In genomic region chr22:49052023-49052538, GRCh38 we compare ENCODE assay signal across 10 cellular contexts.
DNase-seq lines count a peak whose midpoint lies in the region; ATAC-seq and TF ChIP-seq lines count a peak whose summit lies in the region.
"Had no signal": no experiment of that assay in that cellular context is flagged by ENCODE, and none has a peak within 500 bp of the region (broad histone marks: within the 10 kb centered on the region; RNA-seq: fewer than 3 reads in every experiment).

No MANE protein-coding gene starts in this region.

- H3K9me3 ChIP-seq in adipocyte (ENCODE audit: control insufficient read depth, low read length) = no peaks in the 10 kb centered on the region
- no peaks in the 10 kb centered on the region for H3K9me3 ChIP-seq in mucosa of descending colon
- H3K9me3 ChIP-seq in PC-9 (ENCODE audit: insufficient read depth, low read depth) = no peaks in the 10 kb centered on the region

- no peak overlapping the region for H2AFZ ChIP-seq in PC-9

- H3K27ac Mint-ChIP-seq in stimulated activated naive CD8-positive, alpha-beta T cell treated with anti-CD3 and anti-CD28 coated beads, Interleukin-15, amount 100 ng/mL, for 72 hours = peak overlapping the region; percentile 89 to 91

- CTCF ChIA-PET in PC-9 (lab: Charles Lee) = no interaction called here

- H3K36me3 ChIP-seq in adipocyte (ENCODE audit: control insufficient read depth, insufficient read depth, low read length, severe bottlenecking) = no peaks in the 10 kb centered on the region
- H3K36me3 ChIP-seq in mucosa of descending colon (ENCODE audit: low read depth) = no peaks in the 10 kb centered on the region
- H3K36me3 ChIP-seq in PC-9 (ENCODE audit: low read depth) = no peaks in the 10 kb centered on the region

- no peaks in the 10 kb centered on the region for H3K27me3 Mint-ChIP-seq in stimulated activated naive CD8-positive, alpha-beta T cell treated with anti-CD3 and anti-CD28 coated beads, Interleukin-15, amount 100 ng/mL, for 72 hours

- TF ChIP-seq CTCF in mucosa of descending colon (IDR thresholded peaks at IDR 0.05) (no peak), PC-9 (conservative IDR thresholded peaks at IDR 0.05) (no peak)

- intact Hi-C loops in mucosa of descending colon (cut with DNase I, micrococcal nuclease) = no loop called here
- intact Hi-C loops in PC-9 (cut with micrococcal nuclease; ENCODE audit: unreplicated experiment) = no loop called here

- H3F3A ChIP-seq in PC-9 (ENCODE audit: insufficient read depth, low read depth) = no peaks in the 10 kb centered on the region

- peaks cover 3% of the 10 kb centered on the region for H3K27me3 ChIP-seq in adipocyte (replicated peaks; ENCODE audit: control insufficient read depth, insufficient read depth, low read length)
- H3K27me3 ChIP-seq in PC-9 (ENCODE audit: insufficient read depth, low read depth) = peaks cover 95% of the 10 kb centered on the region

- H3K4me1 ChIP-seq in adipocyte (ENCODE audit: control insufficient read depth, insufficient read depth, low read length) (no peaks in the 10 kb centered on the region), mucosa of descending colon (ENCODE audit: low read depth) (no peaks in the 10 kb centered on the region), PC-9 (replicated peaks; ENCODE audit: insufficient read depth) (no peaks in the 10 kb centered on the region)

- H3K4me3 ChIP-seq in adipocyte (ENCODE audit: low read length) (peak overlapping the region; percentile 76), mucosa of descending colon (peak overlapping the region; percentile 9), PC-9 (no peak overlapping the region)

- peak overlapping the region; percentile 76 to 92 for H3K4me3 Mint-ChIP-seq in stimulated activated naive CD8-positive, alpha-beta T cell treated with anti-CD3 and anti-CD28 coated beads, Interleukin-15, amount 100 ng/mL, for 72 hours

- H3K9ac ChIP-seq in adipocyte (ENCODE audit: low read length) = peak overlapping the region; percentile 57

- no peaks in the 10 kb centered on the region for H3K9me2 ChIP-seq in PC-9 (ENCODE audit: insufficient read depth)

- H3K4me2 ChIP-seq in PC-9 = no peak overlapping the region

- peak; percentile 42 for ATAC-seq in mucosa of descending colon
- peak; percentile 83 for ATAC-seq in stimulated activated naive CD8-positive, alpha-beta T cell treated with anti-CD3 and anti-CD28 coated beads, Interleukin-15, amount 100 ng/mL, for 72 hours
- ATAC-seq: SK-N-SH treated with all-trans-retinoic acid at 6 μM for 48 hours had no signal

- POLR2A ChIA-PET in PC-9 (lab: Charles Lee; ENCODE audit: unreplicated experiment) = no interaction called here

- DNase-seq in NCI-H774 (lab: John Stamatoyannopoulos, UW) (peak; percentile 11), adipocyte (ENCODE audit: low read depth) (no peak), mucosa of descending colon (peak in 2 of 3 donors; percentile 23 to 51), AML-193 (lab: John Stamatoyannopoulos, UW) (no peak), AG20443 (ENCODE audit: low spot score) (no peak), pons (ENCODE audit: low spot score) (no peak), PC-9 (no peak)
- DNase-seq in stimulated activated naive CD8-positive, alpha-beta T cell treated with anti-CD3 and anti-CD28 coated beads, Interleukin-15, amount 100 ng/mL, for 72 hours = peak; percentile 37 to 62
- DNase-seq: hippocampal formation had no signal

- BruUV-seq in PC-9 (replicated peaks; lab: Mats Ljungman, UMichigan) = no TSS peak

- H3K4me1 Mint-ChIP-seq in stimulated activated naive CD8-positive, alpha-beta T cell treated with anti-CD3 and anti-CD28 coated beads, Interleukin-15, amount 100 ng/mL, for 72 hours = peaks cover 12% of the 10 kb centered on the region

- H3K9me3 Mint-ChIP-seq in stimulated activated naive CD8-positive, alpha-beta T cell treated with anti-CD3 and anti-CD28 coated beads, Interleukin-15, amount 100 ng/mL, for 72 hours = no peaks in the 10 kb centered on the region

- peaks cover 3% of the 10 kb centered on the region; the same call in 1 of the 2 replicates for H4K20me1 ChIP-seq in PC-9 (ENCODE audit: insufficient read depth)

- no peak overlapping the region for H3K27ac ChIP-seq in PC-9

- no peaks in the 10 kb centered on the region for H3K79me2 ChIP-seq in PC-9 (ENCODE audit: low read depth)

Comparison
In these comparisons a context has a peak if more than half of its experiments do, and no peak if none do; other contexts are left out.
1. DNase-seq: peak in NCI-H774 (single experiment), mucosa of descending colon (2 of 3) and stimulated activated naive CD8-positive, alpha-beta T cell treated with anti-CD3 and anti-CD28 coated beads, Interleukin-15, amount 100 ng/mL, for 72 hours (2 of 2); none in adipocyte (single experiment), AML-193 (0 of 2), AG20443 (single experiment), pons (single experiment) and PC-9 (0 of 2).